1 cellular context compared by ENCODE assay signal in the genomic region with DNA sequence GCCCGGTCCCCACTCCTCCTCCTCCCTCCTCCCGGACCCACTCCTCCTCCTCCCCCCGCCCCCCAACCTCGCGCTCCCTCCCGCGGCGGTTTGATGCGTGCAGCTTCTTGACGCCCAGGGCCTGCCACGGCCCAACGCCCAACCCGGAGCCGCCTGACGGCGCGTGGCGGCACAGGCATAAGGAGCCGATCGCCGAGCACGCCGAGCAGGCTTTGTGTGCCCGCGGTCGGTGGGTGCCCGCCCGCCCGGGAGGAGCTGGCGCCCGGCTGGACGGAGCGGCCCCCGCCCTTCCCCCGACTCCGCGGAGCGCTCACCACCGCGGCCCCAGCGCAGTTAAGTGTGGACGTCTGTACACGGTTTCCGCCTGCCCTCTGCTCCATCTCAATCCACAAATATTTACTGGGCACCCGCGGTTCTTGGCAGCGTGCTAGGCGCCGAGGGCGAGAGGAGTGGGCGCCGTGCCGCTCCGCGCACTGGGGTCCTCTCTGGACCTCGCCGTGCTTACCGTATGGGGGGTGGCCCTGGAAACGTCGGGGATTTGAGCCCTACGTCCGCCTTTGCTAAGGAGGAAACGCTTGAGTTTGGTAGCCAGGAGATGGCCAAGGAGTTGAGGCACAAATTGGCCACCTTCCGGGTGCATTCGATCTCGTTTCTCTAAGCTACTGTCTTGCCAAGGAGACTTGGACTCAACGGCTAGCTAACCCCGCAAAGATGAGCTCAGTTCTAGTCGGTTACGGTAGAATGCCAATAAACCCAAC.
TF ChIP-seq lines count a peak whose summit lies in the region.

No MANE protein-coding gene starts in this region.

TF ChIP-seq in HEK293, 187 proteins besides CTCF, POLR2A, EP300 and RAD21 (continued from another document and continues in another):
- no peak for TF ChIP-seq ZNF148 (tag by site-specific recombination; IDR thresholded peaks at IDR 0.05; ENCODE audit: borderline replicate concordance)
- TF ChIP-seq ZNF626 (tag by site-specific recombination; IDR thresholded peaks at IDR 0.05), result no peak
- TF ChIP-seq KLF8 (tag by site-specific recombination; IDR thresholded peaks at IDR 0.05), result peak; percentile 98
- no peak for TF ChIP-seq ZEB2 (tag by site-specific recombination; IDR thresholded peaks at IDR 0.05)
- TF ChIP-seq PRDM2 (tag by site-specific recombination; IDR thresholded peaks at IDR 0.05; ENCODE audit: borderline replicate concordance), result no peak
- no peak for TF ChIP-seq ZNF112 (tag by site-specific recombination; IDR thresholded peaks at IDR 0.05)
- TF ChIP-seq, protein P1, sequence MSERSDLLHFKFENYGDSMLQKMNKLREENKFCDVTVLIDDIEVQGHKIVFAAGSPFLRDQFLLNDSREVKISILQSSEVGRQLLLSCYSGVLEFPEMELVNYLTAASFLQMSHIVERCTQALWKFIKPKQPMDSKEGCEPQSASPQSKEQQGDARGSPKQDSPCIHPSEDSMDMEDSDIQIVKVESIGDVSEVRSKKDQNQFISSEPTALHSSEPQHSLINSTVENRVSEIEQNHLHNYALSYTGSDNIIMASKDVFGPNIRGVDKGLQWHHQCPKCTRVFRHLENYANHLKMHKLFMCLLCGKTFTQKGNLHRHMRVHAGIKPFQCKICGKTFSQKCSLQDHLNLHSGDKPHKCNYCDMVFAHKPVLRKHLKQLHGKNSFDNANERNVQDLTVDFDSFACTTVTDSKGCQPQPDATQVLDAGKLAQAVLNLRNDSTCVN (tag by site-specific recombination; optimal IDR thresholded peaks at IDR 0.05), result peak; percentile 84
- peak; percentile 93 for TF ChIP-seq HIC1 (tag by site-specific recombination; IDR thresholded peaks at IDR 0.05)
- peak; percentile 46 for TF ChIP-seq ZNF580 (tag by site-specific recombination; IDR thresholded peaks at IDR 0.05)
- no peak for TF ChIP-seq HOXA7 (CRISPR knock-in tag; IDR thresholded peaks at IDR 0.05; ENCODE audit: borderline replicate concordance)
- TF ChIP-seq, protein P2, sequence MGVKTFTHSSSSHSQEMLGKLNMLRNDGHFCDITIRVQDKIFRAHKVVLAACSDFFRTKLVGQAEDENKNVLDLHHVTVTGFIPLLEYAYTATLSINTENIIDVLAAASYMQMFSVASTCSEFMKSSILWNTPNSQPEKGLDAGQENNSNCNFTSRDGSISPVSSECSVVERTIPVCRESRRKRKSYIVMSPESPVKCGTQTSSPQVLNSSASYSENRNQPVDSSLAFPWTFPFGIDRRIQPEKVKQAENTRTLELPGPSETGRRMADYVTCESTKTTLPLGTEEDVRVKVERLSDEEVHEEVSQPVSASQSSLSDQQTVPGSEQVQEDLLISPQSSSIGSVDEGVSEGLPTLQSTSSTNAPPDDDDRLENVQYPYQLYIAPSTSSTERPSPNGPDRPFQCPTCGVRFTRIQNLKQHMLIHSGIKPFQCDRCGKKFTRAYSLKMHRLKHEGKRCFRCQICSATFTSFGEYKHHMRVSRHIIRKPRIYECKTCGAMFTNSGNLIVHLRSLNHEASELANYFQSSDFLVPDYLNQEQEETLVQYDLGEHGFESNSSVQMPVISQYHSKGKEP (tag by site-specific recombination; IDR thresholded peaks at IDR 0.05), result peak; percentile 68
- TF ChIP-seq, protein P3, sequence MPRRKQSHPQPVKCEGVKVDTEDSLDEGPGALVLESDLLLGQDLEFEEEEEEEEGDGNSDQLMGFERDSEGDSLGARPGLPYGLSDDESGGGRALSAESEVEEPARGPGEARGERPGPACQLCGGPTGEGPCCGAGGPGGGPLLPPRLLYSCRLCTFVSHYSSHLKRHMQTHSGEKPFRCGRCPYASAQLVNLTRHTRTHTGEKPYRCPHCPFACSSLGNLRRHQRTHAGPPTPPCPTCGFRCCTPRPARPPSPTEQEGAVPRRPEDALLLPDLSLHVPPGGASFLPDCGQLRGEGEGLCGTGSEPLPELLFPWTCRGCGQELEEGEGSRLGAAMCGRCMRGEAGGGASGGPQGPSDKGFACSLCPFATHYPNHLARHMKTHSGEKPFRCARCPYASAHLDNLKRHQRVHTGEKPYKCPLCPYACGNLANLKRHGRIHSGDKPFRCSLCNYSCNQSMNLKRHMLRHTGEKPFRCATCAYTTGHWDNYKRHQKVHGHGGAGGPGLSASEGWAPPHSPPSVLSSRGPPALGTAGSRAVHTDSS (tag by site-specific recombination; IDR thresholded peaks at IDR 0.05), result peak; percentile 64; the same call in 1 of the 2 replicates
- TF ChIP-seq ZNF10 (tag by site-specific recombination; IDR thresholded peaks at IDR 0.05), result no peak
- TF ChIP-seq ZNF350 (tag by site-specific recombination; IDR thresholded peaks at IDR 0.05), result no peak
- TF ChIP-seq, protein P4, sequence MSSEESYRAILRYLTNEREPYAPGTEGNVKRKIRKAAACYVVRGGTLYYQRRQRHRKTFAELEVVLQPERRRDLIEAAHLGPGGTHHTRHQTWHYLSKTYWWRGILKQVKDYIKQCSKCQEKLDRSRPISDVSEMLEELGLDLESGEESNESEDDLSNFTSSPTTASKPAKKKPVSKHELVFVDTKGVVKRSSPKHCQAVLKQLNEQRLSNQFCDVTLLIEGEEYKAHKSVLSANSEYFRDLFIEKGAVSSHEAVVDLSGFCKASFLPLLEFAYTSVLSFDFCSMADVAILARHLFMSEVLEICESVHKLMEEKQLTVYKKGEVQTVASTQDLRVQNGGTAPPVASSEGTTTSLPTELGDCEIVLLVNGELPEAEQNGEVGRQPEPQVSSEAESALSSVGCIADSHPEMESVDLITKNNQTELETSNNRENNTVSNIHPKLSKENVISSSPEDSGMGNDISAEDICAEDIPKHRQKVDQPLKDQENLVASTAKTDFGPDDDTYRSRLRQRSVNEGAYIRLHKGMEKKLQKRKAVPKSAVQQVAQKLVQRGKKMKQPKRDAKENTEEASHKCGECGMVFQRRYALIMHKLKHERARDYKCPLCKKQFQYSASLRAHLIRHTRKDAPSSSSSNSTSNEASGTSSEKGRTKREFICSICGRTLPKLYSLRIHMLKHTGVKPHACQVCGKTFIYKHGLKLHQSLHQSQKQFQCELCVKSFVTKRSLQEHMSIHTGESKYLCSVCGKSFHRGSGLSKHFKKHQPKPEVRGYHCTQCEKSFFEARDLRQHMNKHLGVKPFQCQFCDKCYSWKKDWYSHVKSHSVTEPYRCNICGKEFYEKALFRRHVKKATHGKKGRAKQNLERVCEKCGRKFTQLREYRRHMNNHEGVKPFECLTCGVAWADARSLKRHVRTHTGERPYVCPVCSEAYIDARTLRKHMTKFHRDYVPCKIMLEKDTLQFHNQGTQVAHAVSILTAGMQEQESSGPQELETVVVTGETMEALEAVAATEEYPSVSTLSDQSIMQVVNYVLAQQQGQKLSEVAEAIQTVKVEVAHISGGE (tag by site-specific recombination; conservative IDR thresholded peaks at IDR 0.05; ENCODE audit: low read depth), result peak; percentile 56; the same call in 1 of the 2 replicates
- TF ChIP-seq, protein P5, sequence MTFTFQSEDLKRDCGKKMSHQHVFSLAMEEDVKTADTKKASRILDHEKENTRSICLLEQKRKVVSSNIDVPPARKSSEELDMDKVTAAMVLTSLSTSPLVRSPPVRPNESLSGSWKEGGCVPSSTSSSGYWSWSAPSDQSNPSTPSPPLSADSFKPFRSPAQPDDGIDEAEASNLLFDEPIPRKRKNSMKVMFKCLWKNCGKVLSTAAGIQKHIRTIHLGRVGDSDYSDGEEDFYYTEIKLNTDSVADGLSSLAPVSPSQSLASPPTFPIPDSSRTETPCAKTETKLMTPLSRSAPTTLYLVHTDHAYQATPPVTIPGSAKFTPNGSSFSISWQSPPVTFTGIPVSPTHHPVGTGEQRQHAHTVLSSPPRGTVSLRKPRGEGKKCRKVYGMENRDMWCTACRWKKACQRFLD (tag by site-specific recombination; IDR thresholded peaks at IDR 0.05), result no peak
- TF ChIP-seq, protein P6, sequence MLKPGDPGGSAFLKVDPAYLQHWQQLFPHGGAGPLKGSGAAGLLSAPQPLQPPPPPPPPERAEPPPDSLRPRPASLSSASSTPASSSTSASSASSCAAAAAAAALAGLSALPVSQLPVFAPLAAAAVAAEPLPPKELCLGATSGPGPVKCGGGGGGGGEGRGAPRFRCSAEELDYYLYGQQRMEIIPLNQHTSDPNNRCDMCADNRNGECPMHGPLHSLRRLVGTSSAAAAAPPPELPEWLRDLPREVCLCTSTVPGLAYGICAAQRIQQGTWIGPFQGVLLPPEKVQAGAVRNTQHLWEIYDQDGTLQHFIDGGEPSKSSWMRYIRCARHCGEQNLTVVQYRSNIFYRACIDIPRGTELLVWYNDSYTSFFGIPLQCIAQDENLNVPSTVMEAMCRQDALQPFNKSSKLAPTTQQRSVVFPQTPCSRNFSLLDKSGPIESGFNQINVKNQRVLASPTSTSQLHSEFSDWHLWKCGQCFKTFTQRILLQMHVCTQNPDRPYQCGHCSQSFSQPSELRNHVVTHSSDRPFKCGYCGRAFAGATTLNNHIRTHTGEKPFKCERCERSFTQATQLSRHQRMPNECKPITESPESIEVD (tag by site-specific recombination; IDR thresholded peaks at IDR 0.05), result no peak
- TF ChIP-seq ZBTB7A (tag by site-specific recombination; IDR thresholded peaks at IDR 0.05; ENCODE audit: low read depth), result peak; percentile 38; the same call in 1 of the 2 replicates
- TF ChIP-seq ZNF76 (tag by site-specific recombination; IDR thresholded peaks at IDR 0.05; ENCODE audit: borderline replicate concordance, low read depth), result peak; percentile 70; the same call in 1 of the 2 replicates
- no peak; the same call in 1 of the 2 replicates for TF ChIP-seq WT1 (tag by site-specific recombination; IDR thresholded peaks at IDR 0.05)
- TF ChIP-seq ZNF266 (tag by site-specific recombination; IDR thresholded peaks at IDR 0.05; ENCODE audit: low read depth), result no peak
